In genomic region chr15:84821501-84822021, GRCh38 we compare ENCODE assay signal across 12 cellular contexts. TPM values are rescaled to one million over a fixed set of nuclear protein-coding genes. Genes with fewer than 3 reads are reported as not detected.
A peak's percentile ranks its signal among the peaks of the same experiment; 100 is the strongest.
DNase-seq lines count a peak whose midpoint lies in the region; ATAC-seq, FAIRE-seq and TF ChIP-seq lines count a peak whose summit lies in the region.
"Had no signal": no experiment of that assay in that cellular context is flagged by ENCODE, and none has a peak within 500 bp of the region (broad histone marks: within the 10 kb centered on the region; RNA-seq: fewer than 3 reads in every experiment).

No MANE protein-coding gene starts in this region.

- intact Hi-C loops in K562 (cut with micrococcal nuclease), result loop anchor here (1.0 to 10.0 kb wide), 4 partner anchors 167 to 233 kb away; partner anchors contain the start of gene WDR73
- intact Hi-C loops in sigmoid colon (cut with DNase I), result no loop called here

- peaks cover 24 to 36% of the 10 kb centered on the region in 2 experiments for H3K4me1 ChIP-seq in K562 (replicated peaks in 1 of 2; ENCODE audit: control insufficient read depth in 2 of 2, insufficient read depth in 2 of 2, low read length in 2 of 2)
- peaks cover 34% of the 10 kb centered on the region for H3K4me1 ChIP-seq in hepatocyte (ENCODE audit: insufficient read depth)
- peaks cover 0 to 94% (median 68%) of the 10 kb centered on the region in 4 donors for H3K4me1 ChIP-seq in sigmoid colon

- POLR2A ChIA-PET in K562 (lab: Yijun Ruan, JAX), result interaction anchor here (0.5 to 1.8 kb wide), 6 partner anchors 10 to 339 kb away, joined by 3 to 15 read pairs (median 4); no protein-coding TSS in a partner anchor

- H3K27ac ChIP-seq in K562 (ENCODE audit: extremely low read depth, low read depth, low read length), result peak overlapping the region; percentile 22; the same call in 1 of the 3 replicates
- H3K27ac ChIP-seq in hepatocyte, result no peak overlapping the region
- H3K27ac ChIP-seq in sigmoid colon, result peak overlapping the region in 3 of 4 donors; percentile 55 to 94 (median 68)

- in situ Hi-C loops in K562 (cut with MboI), result no loop called here

- H3K27me3 ChIP-seq in K562 (ENCODE audit: control insufficient read depth in 2 of 2, insufficient read depth in 2 of 2, low read length in 2 of 2) (no peaks in the 10 kb centered on the region), hepatocyte (no peaks in the 10 kb centered on the region), sigmoid colon (no peaks in the 10 kb centered on the region)

- no TSS peak for BruUV-seq in K562 (replicated peaks; lab: Mats Ljungman, UMichigan)

- ATAC-seq in K562, result peak; percentile 75
- ATAC-seq in GM19328 (IDR thresholded peaks at IDR 0.05; ENCODE audit: unreplicated experiment), result no peak
- no peak for ATAC-seq in GM19397 (IDR thresholded peaks at IDR 0.05; ENCODE audit: unreplicated experiment)
- ATAC-seq in GM18520 (IDR thresholded peaks at IDR 0.05; ENCODE audit: unreplicated experiment), result no peak

- no peaks in the 10 kb centered on the region for H3K9me1 ChIP-seq in K562 (ENCODE audit: control insufficient read depth, insufficient read depth, low read length)

- TF ChIP-seq RAD21 in K562 (CRISPR knock-in tag; conservative IDR thresholded peaks at IDR 0.05 in 1 of 2, IDR thresholded peaks at IDR 0.05 in 1 of 2), result peak; percentile 67 to 81

- H3K4me3 ChIP-seq in K562, result no peak overlapping the region
- no peak overlapping the region for H3K4me3 ChIP-seq in hepatocyte
- no peak overlapping the region for H3K4me3 ChIP-seq in sigmoid colon

- 15% methylated on average over 8 of the region's 8 CpGs for WGBS in K562 (ENCODE audit: insufficient coverage, low coverage, missing lambda C conversion rate)
- 72% methylated on average over 8 of the region's 8 CpGs for WGBS in hepatocyte (ENCODE audit: low lambda C conversion rate, missing lambda C conversion rate)
- WGBS in sigmoid colon, 2 donors, result 75 to 83% methylated on average over 8 of the region's 8 CpGs

- H3K9ac ChIP-seq in K562 (ENCODE audit: insufficient read depth in 1 of 2, low read depth in 2 of 2, low read length in 2 of 2), result peak overlapping the region in 1 of 2 experiments; percentile 33; a peak in 2 of 4 replicates

- peak; percentile 85 for FAIRE-seq in K562 (lab: Jason Lieb, UNC)

- H4K20me1 ChIP-seq in K562 (replicated peaks; ENCODE audit: control insufficient read depth, insufficient read depth, low read length) (no peaks in the 10 kb centered on the region), hepatocyte (ENCODE audit: insufficient read depth, poor library complexity, severe bottlenecking) (no peaks in the 10 kb centered on the region)

- no peaks in the 10 kb centered on the region for H3K9me2 ChIP-seq in hepatocyte (replicated peaks; ENCODE audit: insufficient read depth)

- H3K9me3 ChIP-seq in K562 (replicated peaks; ENCODE audit: control insufficient read depth, insufficient read depth, low read depth, low read length), result no peaks in the 10 kb centered on the region
- no peaks in the 10 kb centered on the region for H3K9me3 ChIP-seq in hepatocyte (ENCODE audit: low read depth)
- no peaks in the 10 kb centered on the region for H3K9me3 ChIP-seq in sigmoid colon

- CTCF ChIA-PET in K562 (lab: Yijun Ruan, JAX; ENCODE audit: low intra/inter-chr PET ratio), result interaction anchor here (0.6 to 1.4 kb wide), 5 partner anchors 167 to 267 kb away, joined by 3 to 5 read pairs (median 3); partner anchors contain the start of gene WDR73

- no peak for TF ChIP-seq EP300 in K562 (IDR thresholded peaks at IDR 0.05; ENCODE audit: low read length)
- no peak for TF ChIP-seq EP300 in sigmoid colon (IDR thresholded peaks at IDR 0.05)

- H3K36me3 ChIP-seq in K562 (ENCODE audit: control insufficient read depth, insufficient read depth, low read length), result no peaks in the 10 kb centered on the region
- H3K36me3 ChIP-seq in hepatocyte (replicated peaks; ENCODE audit: insufficient read depth, low read depth), result no peaks in the 10 kb centered on the region
- no peaks in the 10 kb centered on the region for H3K36me3 ChIP-seq in sigmoid colon

- TF ChIP-seq CTCF in GM12873 (IDR thresholded peaks at IDR 0.05; ENCODE audit: insufficient read depth, low read depth, low read length, missing control alignments), result peak; percentile 11
- peak; percentile 57 to 68 (median 64) for TF ChIP-seq CTCF in K562 (IDR thresholded peaks at IDR 0.05 in 2 of 3, conservative IDR thresholded peaks at IDR 0.05 in 1 of 3; ENCODE audit: insufficient read depth in 2 of 3, low read depth in 1 of 3, low read length in 3 of 3)
- TF ChIP-seq CTCF in hepatocyte (IDR thresholded peaks at IDR 0.05; ENCODE audit: poor library complexity), result peak; percentile 6
- TF ChIP-seq CTCF in sigmoid colon (IDR thresholded peaks at IDR 0.05), result no peak

- H2AFZ ChIP-seq in K562 (ENCODE audit: low read depth, low read length) (peak overlapping the region; percentile 82), hepatocyte (no peak overlapping the region)

- DNase-seq in K562 (ENCODE audit: extremely low read depth in 1 of 4, low spot score in 3 of 4) (peak; percentile 41 to 71 (median 56)), hepatocyte (ENCODE audit: low spot score) (no peak), sigmoid colon (no peak)
- DNase-seq in activated CD8-positive, alpha-beta memory T cell treated with anti-CD3 and anti-CD28 coated beads, Interleukin-2, amount 50 U/mL, for 48 hours, result no peak
- DNase-seq: activated CD8-positive, alpha-beta memory T cell treated with anti-CD3 and anti-CD28 coated beads for 24 hours; DMS79; NCI-H146; T1000 had no signal

- H3K79me2 ChIP-seq in K562 (ENCODE audit: control insufficient read depth, insufficient read depth, low read length) (no peaks in the 10 kb centered on the region), hepatocyte (peaks cover 48% of the 10 kb centered on the region)

- TF ChIP-seq POLR2A in K562 (conservative IDR thresholded peaks at IDR 0.05), result no peak
- TF ChIP-seq POLR2A in sigmoid colon (IDR thresholded peaks at IDR 0.05), result no peak

- H3K4me2 ChIP-seq in K562 (ENCODE audit: insufficient read depth, low read length), result peak overlapping the region; percentile 44; the same call in 1 of the 2 replicates
- H3K4me2 ChIP-seq in hepatocyte, result no peak overlapping the region

TF ChIP-seq in K562, 482 proteins besides CTCF, POLR2A, EP300 and RAD21 (continues in another document):
- TF ChIP-seq SMARCE1 (IDR thresholded peaks at IDR 0.05) (peak; percentile 56; the same call in 1 of the 2 replicates), MXD1 (CRISPR knock-in tag; IDR thresholded peaks at IDR 0.05; ENCODE audit: borderline replicate concordance, poor library complexity, severe bottlenecking) (no peak), NR2C2 (CRISPR knock-in tag; IDR thresholded peaks at IDR 0.05) (no peak), NR2C2 (tag; IDR thresholded peaks at IDR 0.05) (peak; percentile 52; the same call in 1 of the 2 replicates), VEZF1 (CRISPR knock-in tag; IDR thresholded peaks at IDR 0.05) (peak; percentile 33; the same call in 1 of the 2 replicates), ELF4 (CRISPR knock-in tag; IDR thresholded peaks at IDR 0.05) (peak; percentile 53; the same call in 1 of the 2 replicates), SMARCA4 (IDR thresholded peaks at IDR 0.05) (peak; percentile 36), MAZ (CRISPR knock-in tag; conservative IDR thresholded peaks at IDR 0.05 in 1 of 2, IDR thresholded peaks at IDR 0.05 in 1 of 2) (peak in 1 of 2 experiments; percentile 43; a peak in 1 of 4 replicates), CBFA2T3 (IDR thresholded peaks at IDR 0.05) (peak; percentile 44; the same call in 1 of the 2 replicates), SMC3 (conservative IDR thresholded peaks at IDR 0.05; ENCODE audit: insufficient read depth, low read depth, low read length) (0 out of 2 replicates have a peak, but pooled peaks have one; percentile 26), ZNF586 (CRISPR knock-in tag; conservative IDR thresholded peaks at IDR 0.05) (no peak)

RNA-seq across cellular contexts. Expression of gene ALPK3, which starts 4.4 kb away (rescaled TPM):
- 0.23 and 0.32 TPM in 2 replicates for total RNA-seq in K562 (2011; cell fraction: chromatin; rRNA removed; ENCODE audit: low replicate concordance)
- total RNA-seq in K562 (2011; cell fraction: nucleolus; rRNA removed), result 0.13 and 0.33 TPM in 2 replicates
- 0.23 and 0.37 TPM in 2 replicates for total RNA-seq in K562 (2011; cell fraction: nucleoplasm; rRNA removed)
- total RNA-seq in K562 (2014; rRNA removed) (0.05 and 0.08 TPM in 2 replicates), K562 (2014; rRNA removed; fragmentation: Illumina TruSeq; extraction: Trizol) (0.03 and 0.07 TPM in 2 replicates), K562 (2015; rRNA removed; fragmentation: Illumina TruSeq; extraction: Trizol) (0.07 and 0.15 TPM in 2 replicates), K562 (2021) (0.07 and 0.13 TPM in 2 replicates), hepatocyte (25.3 and 25.9 TPM in 2 replicates), sigmoid colon (10 to 100 TPM in 2 of 4 donors, 1 to 10 TPM in 2; 3.9 to 41.0 (median 14.2) TPM)
- polyA plus RNA-seq in K562 (2011; rRNA removed) (0.07 and 0.20 TPM in 2 replicates), K562 (2014; fragmentation: Illumina TruSeq; extraction: Trizol) (0.04 and 0.08 TPM in 2 replicates), K562 (2014; fragmentation: Nextera tagmentation; extraction: Ambion mirVana) (not detected), K562 (2014; rRNA removed) (0.09 and 1.0 TPM in 2 replicates), hepatocyte (6.0 and 7.1 TPM in 2 replicates), sigmoid colon (1 to 10 TPM in 1 of 3 donors, under 1 TPM in 2; under 0.01 to 2.4 (median under 0.01) TPM)
- 0.12 and 0.39 TPM in 2 replicates for polyA plus RNA-seq in K562 (2011; cell fraction: cytosol; rRNA removed)
- polyA plus RNA-seq in K562 (2011; cell fraction: nucleus; rRNA removed), result 0.20 and 0.25 TPM in 2 replicates
- polyA plus RNA-seq in K562 (2012), result 0.12 and 0.26 TPM in 2 replicates
- polyA minus RNA-seq in K562 (2011; rRNA and poly(A)+ RNA removed), result 0.03 and 0.07 TPM in 2 replicates
- polyA minus RNA-seq in K562 (2011; cell fraction: cytosol; rRNA and poly(A)+ RNA removed), result 0.18 TPM in 1 of 2 replicates, not detected in the other
- polyA minus RNA-seq in K562 (2011; cell fraction: nucleus; rRNA and poly(A)+ RNA removed), result 0.22 and 0.27 TPM in 2 replicates

Comparison
In these comparisons a context has a peak if more than half of its experiments do, and no peak if none do; other contexts are left out.
1. CTCF ChIP-seq: peak in GM12873 (single experiment), K562 (3 of 3) and hepatocyte (single experiment); none in sigmoid colon (0 of 4).
2. DNase-seq: peak in K562 (4 of 4); none in hepatocyte (single experiment), sigmoid colon (single experiment) and activated CD8-positive, alpha-beta memory T cell treated with anti-CD3 and anti-CD28 coated beads, Interleukin-2, amount 50 U/mL, for 48 hours (single experiment).